ENCODE assay signal across 1 cellular context in genomic region chr7:66033471-66034385, GRCh38.
TF ChIP-seq lines count a peak whose summit lies in the region.

No MANE protein-coding gene starts in this region.

TF ChIP-seq in HEK293, 187 proteins besides CTCF, POLR2A, EP300 and RAD21 (continued from another document):
- no peak for TF ChIP-seq ZNF514 (tag by site-specific recombination; IDR thresholded peaks at IDR 0.05)
